12 cellular contexts compared by ENCODE assay signal in the genomic region with DNA sequence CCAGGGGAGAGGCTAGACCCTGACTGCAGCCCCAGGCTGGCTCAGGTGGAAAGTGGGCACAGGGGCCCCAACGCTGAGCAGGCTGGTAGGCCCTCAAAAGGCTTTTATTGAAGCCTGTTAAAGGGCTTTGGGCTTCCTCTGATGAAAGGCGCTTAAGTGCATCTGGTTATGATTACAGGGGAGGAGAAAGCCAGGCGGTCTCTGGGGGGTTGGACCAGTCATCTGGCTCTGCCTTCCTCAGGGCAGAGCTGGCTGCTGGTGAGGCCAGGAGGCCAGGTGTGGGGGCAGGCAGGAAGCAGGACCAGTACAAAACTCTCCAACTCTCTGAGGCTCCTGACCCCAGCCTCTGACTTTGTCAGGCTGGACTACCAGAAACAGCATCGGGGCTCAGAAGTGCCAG.
DNase-seq lines count a peak whose midpoint lies in the region; ATAC-seq, FAIRE-seq and TF ChIP-seq lines count a peak whose summit lies in the region.
"Had no signal": no experiment of that assay in that cellular context is flagged by ENCODE, and none has a peak within 500 bp of the region (broad histone marks: within the 10 kb centered on the region; RNA-seq: fewer than 3 reads in every experiment).

No MANE protein-coding gene starts in this region.

- H3K9me3 Mint-ChIP-seq in activated CD8-positive, alpha-beta T cell treated with anti-CD3 and anti-CD28 coated beads, Interleukin-2, amount 10 ng/mL, durations not matched to agents 7 days and 5 days (ENCODE audit: insufficient read depth) = no peaks in the 10 kb centered on the region
- peaks cover 11% of the 10 kb centered on the region for H3K9me3 Mint-ChIP-seq in mesothelial cell of epicardium

- no peak overlapping the region for H4K5ac ChIP-seq in IMR-90 (ENCODE audit: low read depth, low read length)

- H3K79me1 ChIP-seq in IMR-90 (ENCODE audit: low read depth in 1 of 2, low read length in 2 of 2) = no peaks in the 10 kb centered on the region

- intact Hi-C loops in IMR-90 (cut with micrococcal nuclease) = loop anchor here (10.0 kb wide), 1 partner anchor 512 kb away; no protein-coding TSS in a partner anchor

- no peaks in the 10 kb centered on the region for H3K36me3 ChIP-seq in IMR-90 (ENCODE audit: control insufficient read depth, insufficient read depth, low read length)
- H3K36me3 ChIP-seq: Peyer's patch, right lobe of liver, thyroid gland had no signal

- H3K9me3 ChIP-seq in IMR-90 (ENCODE audit: control insufficient read depth, insufficient read depth, low read length) = no peaks in the 10 kb centered on the region
- H3K9me3 ChIP-seq: Peyer's patch, right lobe of liver, thyroid gland had no signal

- H3K18ac ChIP-seq in IMR-90 (ENCODE audit: low read depth, low read length) = no peak overlapping the region

- no peaks in the 10 kb centered on the region for H3K36me3 Mint-ChIP-seq in activated CD8-positive, alpha-beta T cell treated with anti-CD3 and anti-CD28 coated beads, Interleukin-2, amount 10 ng/mL, durations not matched to agents 7 days and 5 days (ENCODE audit: low read depth)
- H3K36me3 Mint-ChIP-seq in mesothelial cell of epicardium = no peaks in the 10 kb centered on the region

- no peaks in the 10 kb centered on the region for H4K20me1 ChIP-seq in IMR-90 (ENCODE audit: insufficient read depth, low read length)

- H2BK20ac ChIP-seq in IMR-90 (ENCODE audit: low read depth, low read length) = no peak overlapping the region

- no peak for FAIRE-seq in D721Med (lab: Jason Lieb, UNC)

- 40% methylated on average over 1 of the region's 4 CpGs; no CpG with 5 or more reads in 1 of the 2 experiments for WGBS in IMR-90 (ENCODE audit: extremely low coverage in 2 of 2, insufficient read length in 1 of 2), 2 experiments

- H3K23ac ChIP-seq in IMR-90 (ENCODE audit: low read depth, low read length) = no peak overlapping the region

- no peak overlapping the region for H3K4ac ChIP-seq in IMR-90 (ENCODE audit: low read depth, low read length)

- H2BK15ac ChIP-seq in IMR-90 (ENCODE audit: low read depth, low read length) = no peak overlapping the region

- H2BK5ac ChIP-seq in IMR-90 (ENCODE audit: low read depth, low read length, poor library complexity, severe bottlenecking) = no peak overlapping the region

- TF ChIP-seq CTCF in D721Med (IDR thresholded peaks at IDR 0.05; ENCODE audit: insufficient read depth, missing control alignments) (no peak), IMR-90 (conservative IDR thresholded peaks at IDR 0.05; ENCODE audit: low read depth, low read length) (no peak), mesothelial cell of epicardium (IDR thresholded peaks at IDR 0.05; ENCODE audit: unreplicated experiment) (no peak)

- no peaks in the 10 kb centered on the region for H3K27me3 Mint-ChIP-seq in activated CD8-positive, alpha-beta T cell treated with anti-CD3 and anti-CD28 coated beads, Interleukin-2, amount 10 ng/mL, durations not matched to agents 7 days and 5 days (ENCODE audit: low read depth)
- H3K27me3 Mint-ChIP-seq in mesothelial cell of epicardium (ENCODE audit: low read depth) = peaks cover 30% of the 10 kb centered on the region

- peak; percentile 59 for DNase-seq in D721Med (ENCODE audit: insufficient read length, low spot score)
- DNase-seq in IMR-90 = peak; percentile 42
- no peak for DNase-seq in activated CD8-positive, alpha-beta T cell treated with anti-CD3 and anti-CD28 coated beads, Interleukin-2, amount 10 ng/mL, durations not matched to agents 7 days and 5 days
- DNase-seq in mesothelial cell of epicardium (ENCODE audit: low spot score in 2 of 2, unreplicated experiment in 2 of 2) = no peak
- no peak for DNase-seq in stimulated activated CD4-positive, alpha-beta T cell treated with anti-CD3 and anti-CD28 coated beads, Interleukin-4, amount 100 ng/mL, for 1 hour
- no peak for DNase-seq in stimulated activated CD8-positive, alpha-beta memory T cell treated with anti-CD3 and anti-CD28 coated beads, Interleukin-4, amount 100 ng/mL, for 48 hours
- no peak for DNase-seq in mucosa of gallbladder (ENCODE audit: low spot score)
- DNase-seq: hippocampal formation, thyroid gland had no signal

- H3K4me1 Mint-ChIP-seq in activated CD8-positive, alpha-beta T cell treated with anti-CD3 and anti-CD28 coated beads, Interleukin-2, amount 10 ng/mL, durations not matched to agents 7 days and 5 days (ENCODE audit: low read depth) = peaks cover 56% of the 10 kb centered on the region
- H3K4me1 Mint-ChIP-seq in mesothelial cell of epicardium = peaks cover 48% of the 10 kb centered on the region

- peak overlapping the region; percentile 83 for H3K27ac Mint-ChIP-seq in activated CD8-positive, alpha-beta T cell treated with anti-CD3 and anti-CD28 coated beads, Interleukin-2, amount 10 ng/mL, durations not matched to agents 7 days and 5 days
- no peak overlapping the region for H3K27ac Mint-ChIP-seq in mesothelial cell of epicardium

- peaks cover 20% of the 10 kb centered on the region for H3K27me3 ChIP-seq in IMR-90 (ENCODE audit: control insufficient read depth, insufficient read depth, low read length)
- H3K27me3 ChIP-seq: Peyer's patch, right lobe of liver, thyroid gland had no signal

- no peaks in the 10 kb centered on the region; the same call in 1 of the 2 replicates for H3K4me1 ChIP-seq in IMR-90 (ENCODE audit: control insufficient read depth, insufficient read depth, low read length)

- in situ Hi-C loops in IMR-90 (cut with MboI; ENCODE audit: low sequenced_read_pairs) = no loop called here

- no peak overlapping the region for H3K14ac ChIP-seq in IMR-90 (replicated peaks; ENCODE audit: low read depth, low read length)

- no peak overlapping the region for H2AK9ac ChIP-seq in IMR-90 (replicated peaks; ENCODE audit: low read depth, low read length, poor library complexity)

- no peak overlapping the region for H4K91ac ChIP-seq in IMR-90 (ENCODE audit: insufficient read depth, low read depth, low read length)

- TF ChIP-seq POLR2A in IMR-90 (IDR thresholded peaks at IDR 0.05; ENCODE audit: low read depth, low read length) = no peak

- no peaks in the 10 kb centered on the region for H3K9me1 ChIP-seq in IMR-90 (ENCODE audit: insufficient read depth, low read length)

- TF ChIP-seq RAD21 in IMR-90 (IDR thresholded peaks at IDR 0.05; ENCODE audit: low read length) = no peak

- H3K4me3 Mint-ChIP-seq in activated CD8-positive, alpha-beta T cell treated with anti-CD3 and anti-CD28 coated beads, Interleukin-2, amount 10 ng/mL, durations not matched to agents 7 days and 5 days = peak overlapping the region; percentile 23
- H3K4me3 Mint-ChIP-seq in mesothelial cell of epicardium = peak overlapping the region; percentile 26

- H3K4me2 ChIP-seq in IMR-90 (ENCODE audit: low read depth, low read length) = no peak overlapping the region

- no peak overlapping the region for H4K8ac ChIP-seq in IMR-90 (ENCODE audit: low read depth in 2 of 2, low read length in 2 of 2)

- BruUV-seq in IMR-90 (replicated peaks; lab: Mats Ljungman, UMichigan) = no TSS peak

- no peak for ATAC-seq in IMR-90 (ENCODE audit: low read depth)
- no peak for ATAC-seq in activated CD8-positive, alpha-beta T cell treated with anti-CD3 and anti-CD28 coated beads, Interleukin-2, amount 10 ng/mL, durations not matched to agents 7 days and 5 days
- no peak for ATAC-seq in GM19452 (IDR thresholded peaks at IDR 0.05; ENCODE audit: unreplicated experiment)
- ATAC-seq: right lobe of liver had no signal

- no peak overlapping the region for H3K27ac ChIP-seq in IMR-90 (ENCODE audit: insufficient read depth, low read length)
- H3K27ac ChIP-seq: right lobe of liver, thyroid gland had no signal

- no peak overlapping the region for H3K9ac ChIP-seq in IMR-90 (ENCODE audit: low read depth, low read length)

- CTCF ChIA-PET in IMR-90 (lab: Yijun Ruan, JAX) = no interaction called here
- CTCF ChIA-PET in activated CD8-positive, alpha-beta T cell treated with anti-CD3 and anti-CD28 coated beads, Interleukin-2, amount 10 ng/mL, durations not matched to agents 7 days and 5 days (lab: Charles Lee) = no interaction called here

- no peak overlapping the region for H3K56ac ChIP-seq in IMR-90 (ENCODE audit: extremely low read depth, insufficient read depth, low read length)

- POLR2A ChIA-PET in IMR-90 (lab: Charles Lee; ENCODE audit: unreplicated experiment) = no interaction called here
- POLR2A ChIA-PET in activated CD8-positive, alpha-beta T cell treated with anti-CD3 and anti-CD28 coated beads, Interleukin-2, amount 10 ng/mL, durations not matched to agents 7 days and 5 days (lab: Charles Lee) = interaction anchor here (0.6 to 7.6 kb wide), 3 partner anchors 9 to 69 kb away, joined by 3 to 73 read pairs (median 13); partner anchors contain the start of gene BCOR

- no peak overlapping the region for H2BK120ac ChIP-seq in IMR-90 (ENCODE audit: low read depth, low read length)

- H2AFZ ChIP-seq in IMR-90 (replicated peaks; ENCODE audit: low read length, poor library complexity) = no peak overlapping the region

- H2AK5ac ChIP-seq in IMR-90 (ENCODE audit: low read depth, low read length) = no peak overlapping the region

- dilution Hi-C loops in IMR-90 (cut with HindIII; ENCODE audit: low sequenced_read_pairs, unreplicated experiment) = no loop called here

- no peak overlapping the region for H3K4me3 ChIP-seq in IMR-90 (ENCODE audit: insufficient read depth, low read depth, low read length)
- H3K4me3 ChIP-seq: thyroid gland had no signal

TF ChIP-seq in IMR-90, 13 proteins besides CTCF, POLR2A, EP300 and RAD21:
- no peak for TF ChIP-seq MAZ (IDR thresholded peaks at IDR 0.05; ENCODE audit: borderline replicate concordance, low read depth, low read length)
- no peak for TF ChIP-seq CEBPB (IDR thresholded peaks at IDR 0.05; ENCODE audit: low read depth, low read length)
- no peak for TF ChIP-seq NFE2L2 (IDR thresholded peaks at IDR 0.05; ENCODE audit: low read depth, low read length)
- no peak for TF ChIP-seq SMC3 (IDR thresholded peaks at IDR 0.05; ENCODE audit: low read depth, low read length)
- TF ChIP-seq RCOR1 (IDR thresholded peaks at IDR 0.05; ENCODE audit: insufficient replicate concordance, low read length) = no peak
- no peak for TF ChIP-seq FOS (IDR thresholded peaks at IDR 0.05; ENCODE audit: low read depth, low read length)
- no peak for TF ChIP-seq MAFK (IDR thresholded peaks at IDR 0.05; ENCODE audit: low read depth, low read length)
- TF ChIP-seq CHD1 (IDR thresholded peaks at IDR 0.05; ENCODE audit: low read depth, low read length) = no peak

Comparison
In these comparisons a context has a peak if more than half of its experiments do, and no peak if none do; other contexts are left out.
1. DNase-seq: peak in D721Med (single experiment) and IMR-90 (single experiment); none in activated CD8-positive, alpha-beta T cell treated with anti-CD3 and anti-CD28 coated beads, Interleukin-2, amount 10 ng/mL, durations not matched to agents 7 days and 5 days (single experiment), mesothelial cell of epicardium (0 of 2), stimulated activated CD4-positive, alpha-beta T cell treated with anti-CD3 and anti-CD28 coated beads, Interleukin-4, amount 100 ng/mL, for 1 hour (single experiment), stimulated activated CD8-positive, alpha-beta memory T cell treated with anti-CD3 and anti-CD28 coated beads, Interleukin-4, amount 100 ng/mL, for 48 hours (single experiment) and mucosa of gallbladder (single experiment).